ENCODE assay signal across 19 cellular contexts in genomic region chr17:62996221-62996620, GRCh38.
"Had no signal": no experiment of that assay in that cellular context is flagged by ENCODE, and none has a peak within 500 bp of the region (broad histone marks: within the 10 kb centered on the region; RNA-seq: fewer than 3 reads in every experiment).

No MANE protein-coding gene starts in this region.

- H3K27me3 ChIP-seq: body of pancreas, left lung, thyroid gland, vagina had no signal

- ATAC-seq: body of pancreas, mucosa of descending colon had no signal

- H3K4me1 ChIP-seq: body of pancreas, thyroid gland, vagina had no signal

- H3K36me3 ChIP-seq: left lung, thyroid gland, vagina had no signal

- H3K27ac ChIP-seq: body of pancreas, coronary artery, thyroid gland, vagina had no signal

- FAIRE-seq: endothelial cell of umbilical vein, kidney had no signal

- H3K9me3 ChIP-seq: body of pancreas, left lung, mucosa of descending colon, thyroid gland, vagina had no signal

- H3K4me3 ChIP-seq: body of pancreas, coronary artery, left lung, mucosa of descending colon, thyroid gland, vagina had no signal

- DNase-seq: activated B cell treated with CpG ODN at 0.5 μM for 24 hours; activated CD4-positive, alpha-beta T cell treated with anti-CD3 and anti-CD28 coated beads for 48 hours; activated CD8-positive, alpha-beta T cell treated with anti-CD3 and anti-CD28 coated beads for 36 hours; activated gamma-delta T cell treated with Interleukin-2 at 50 U/mL for 16 hours; amniotic stem cell; body of pancreas; effector CD4-positive, alpha-beta T cell; foreskin fibroblast; glutamatergic neuron; kidney; left lung; mucosa of descending colon; naive thymus-derived CD4-positive, alpha-beta T cell; stimulated activated CD4-positive, alpha-beta T cell treated with anti-CD3 and anti-CD28 coated beads, Interleukin-12 subunit alpha, Interleukin-12 subunit beta, amount 100 ng/mL, for 4 hours; stimulated activated CD4-positive, alpha-beta T cell treated with anti-CD3 and anti-CD28 coated beads, Interleukin-2, amount 100 ng/mL, for 24 hours; thyroid gland had no signal
